In genomic region chr15:57592426-57592825, GRCh38 we compare ENCODE assay signal across 1 cellular context.
TF ChIP-seq lines count a peak whose summit lies in the region.

No MANE protein-coding gene starts in this region.

TF ChIP-seq in endothelial cell of umbilical vein, 7 proteins besides CTCF, POLR2A, EP300 and RAD21:
- TF ChIP-seq MYC (IDR thresholded peaks at IDR 0.05; ENCODE audit: low read depth, low read length) = no peak
- no peak for TF ChIP-seq EZH2 (IDR thresholded peaks at IDR 0.05; ENCODE audit: borderline replicate concordance, low read depth, low read length, severe bottlenecking)
- no peak for TF ChIP-seq MAX (IDR thresholded peaks at IDR 0.05; ENCODE audit: insufficient read depth, insufficient read length)
- no peak for TF ChIP-seq JUN (IDR thresholded peaks at IDR 0.05; ENCODE audit: borderline replicate concordance, insufficient read depth, insufficient read length, low read depth)
- no peak for TF ChIP-seq GATA2 (IDR thresholded peaks at IDR 0.05; ENCODE audit: insufficient read depth, insufficient read length, low read depth, low read length)
- no peak for TF ChIP-seq FOS (IDR thresholded peaks at IDR 0.05; ENCODE audit: borderline replicate concordance, insufficient read depth, low read length)
- no peak for TF ChIP-seq POLR2AphosphoS5 (IDR thresholded peaks at IDR 0.05; ENCODE audit: insufficient read depth, low read depth, low read length)
TF ChIP-seq in endothelial cell of umbilical vein: peak in this region for 0.
